In the genomic region with DNA sequence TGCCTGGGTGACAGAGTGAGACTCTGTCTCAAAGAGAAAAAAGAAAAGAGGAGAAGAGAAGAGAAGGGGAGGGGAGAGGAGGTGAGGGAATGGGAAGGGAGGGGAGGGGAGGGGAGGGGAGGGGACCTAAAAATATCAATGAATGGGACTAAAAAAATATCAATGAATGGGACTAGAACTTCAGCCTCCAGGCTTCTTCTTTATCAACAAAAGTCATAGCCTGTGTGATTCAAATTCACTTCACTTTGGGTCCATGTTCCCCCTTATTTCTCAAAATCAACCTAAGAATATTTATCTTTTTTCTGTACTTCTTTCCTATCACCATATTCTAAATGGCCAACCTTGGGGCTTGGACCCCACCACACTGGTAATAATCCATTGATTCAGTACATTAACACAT, we compare ENCODE assay signal across 29 cellular contexts.
"Had no signal": no experiment of that assay in that cellular context is flagged by ENCODE, and none has a peak within 500 bp of the region (broad histone marks: within the 10 kb centered on the region; RNA-seq: fewer than 3 reads in every experiment).

No MANE protein-coding gene starts in this region.

- DNase-seq: colonic mucosa; cortex of kidney; dermis blood vessel endothelial cell; dorsolateral prefrontal cortex; effector CD4-positive, alpha-beta T cell; effector CD8-positive, alpha-beta T cell; effector memory CD4-positive, alpha-beta T cell; effector memory CD8-positive, alpha-beta T cell; endodermal cell; erythroblast; esophagus squamous epithelium; foreskin fibroblast; foreskin keratinocyte; foreskin melanocyte; gastrocnemius medialis; glutamatergic neuron; head of caudate nucleus; heart left ventricle; heart right ventricle had no signal

- H3K27ac Mint-ChIP-seq: dendritic cell treated with granulocyte-macrophage colony-stimulating factor and Interleukin-4, amounts not matched to agents 40 ng/mL and 50 ng/mL, for 4 days; effector memory CD8-positive, alpha-beta T cell; endodermal cell had no signal

- H3K27ac ChIP-seq: colonic mucosa, coronary artery, dorsolateral prefrontal cortex, epithelial cell of prostate, esophagus muscularis mucosa, esophagus squamous epithelium, foreskin keratinocyte, gastrocnemius medialis, gastroesophageal sphincter, heart left ventricle, heart right ventricle had no signal

- FAIRE-seq: colon, endometrium, endothelial cell of umbilical vein, frontal cortex had no signal

- H3K27me3 ChIP-seq: colonic mucosa, esophagus muscularis mucosa, esophagus squamous epithelium, foreskin keratinocyte, gastrocnemius medialis, gastroesophageal sphincter, heart left ventricle, heart right ventricle had no signal

- H3K9me3 ChIP-seq: colonic mucosa, esophagus muscularis mucosa, esophagus squamous epithelium, gastrocnemius medialis, gastroesophageal sphincter, heart left ventricle, heart right ventricle had no signal

- H3K36me3 ChIP-seq: colonic mucosa, esophagus muscularis mucosa, esophagus squamous epithelium, gastrocnemius medialis, gastroesophageal sphincter, heart left ventricle, heart right ventricle had no signal

- H3K4me1 ChIP-seq: colonic mucosa, esophagus muscularis mucosa, esophagus squamous epithelium, foreskin keratinocyte, gastrocnemius medialis, gastroesophageal sphincter, heart left ventricle, heart right ventricle had no signal

- ATAC-seq: effector memory CD8-positive, alpha-beta T cell; esophagus mucosa; foreskin keratinocyte; gastrocnemius medialis; gastroesophageal sphincter; heart left ventricle; heart right ventricle had no signal

- H3K4me3 Mint-ChIP-seq: dendritic cell treated with granulocyte-macrophage colony-stimulating factor and Interleukin-4, amounts not matched to agents 40 ng/mL and 50 ng/mL, for 4 days; effector memory CD8-positive, alpha-beta T cell; endodermal cell had no signal

- H3K4me3 ChIP-seq: colonic mucosa, coronary artery, dorsolateral prefrontal cortex, esophagus muscularis mucosa, esophagus squamous epithelium, gastrocnemius medialis, gastroesophageal sphincter, heart left ventricle, heart right ventricle had no signal

- H3K9me3 Mint-ChIP-seq: dendritic cell treated with granulocyte-macrophage colony-stimulating factor and Interleukin-4, amounts not matched to agents 40 ng/mL and 50 ng/mL, for 4 days; effector memory CD8-positive, alpha-beta T cell had no signal
